21 cellular contexts compared by ENCODE assay signal in the genomic region with DNA sequence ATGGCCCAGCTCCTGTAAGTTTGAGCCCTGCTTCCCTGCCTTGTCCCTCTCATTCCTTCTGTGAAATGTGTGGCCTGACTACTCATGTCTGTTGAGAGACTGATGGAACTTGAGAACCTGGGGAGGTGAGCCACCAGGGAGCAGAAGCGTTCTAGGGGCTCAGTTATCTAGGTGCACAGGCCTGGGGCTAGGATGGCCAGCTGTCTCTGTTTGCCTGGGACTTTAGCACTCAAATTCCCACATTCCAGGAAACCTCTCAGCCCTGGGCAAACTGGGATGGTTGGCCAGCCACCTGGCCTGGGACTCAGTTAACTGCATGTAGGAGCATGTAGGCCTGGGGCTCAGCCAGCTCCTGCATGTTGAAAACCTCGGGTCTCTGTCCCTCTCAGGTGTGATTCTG. TPM values are rescaled to one million over a fixed set of nuclear protein-coding genes. Genes with fewer than 3 reads are reported as not detected.
"Had no signal": no experiment of that assay in that cellular context is flagged by ENCODE, and none has a peak within 500 bp of the region (broad histone marks: within the 10 kb centered on the region; RNA-seq: fewer than 3 reads in every experiment).

No MANE protein-coding gene starts in this region.

- H3K27me3 ChIP-seq: ascending aorta, transverse colon, uterus had no signal

- H3K36me3 ChIP-seq: ascending aorta, esophagus muscularis mucosa, suprapubic skin, transverse colon, uterus had no signal

- H3K4me1 ChIP-seq: ascending aorta, suprapubic skin, uterus had no signal

- H3K4me3 ChIP-seq: ascending aorta, esophagus muscularis mucosa, suprapubic skin, transverse colon, uterus had no signal

- H3K9me3 ChIP-seq: ascending aorta, esophagus muscularis mucosa, suprapubic skin, transverse colon, uterus had no signal

- H3K4me3 Mint-ChIP-seq: activated T-cell treated with anti-CD3 and anti-CD28 coated beads, Interleukin-2, amount 50 U/mL, for 72 hours; immature natural killer cell; natural killer cell; stimulated activated naive CD8-positive, alpha-beta T cell treated with anti-CD3 and anti-CD28 coated beads, Interleukin-15, Interleukin-2, amounts not matched to agents 100 ng/mL and 50 ng/mL, for 24 hours had no signal

- H3K36me3 Mint-ChIP-seq: immature natural killer cell, natural killer cell had no signal

- H3K9me3 Mint-ChIP-seq: activated T-cell treated with anti-CD3 and anti-CD28 coated beads, Interleukin-2, amount 50 U/mL, for 72 hours; immature natural killer cell; natural killer cell; stimulated activated naive CD8-positive, alpha-beta T cell treated with anti-CD3 and anti-CD28 coated beads, Interleukin-15, Interleukin-2, amounts not matched to agents 100 ng/mL and 50 ng/mL, for 24 hours had no signal

- H3K27ac ChIP-seq: ascending aorta, esophagus muscularis mucosa, suprapubic skin, transverse colon, uterus had no signal

- H3K27ac Mint-ChIP-seq: activated T-cell treated with anti-CD3 and anti-CD28 coated beads, Interleukin-2, amount 50 U/mL, for 72 hours; immature natural killer cell; natural killer cell; stimulated activated naive CD8-positive, alpha-beta T cell treated with anti-CD3 and anti-CD28 coated beads, Interleukin-15, Interleukin-2, amounts not matched to agents 100 ng/mL and 50 ng/mL, for 24 hours had no signal

- H3K4me1 Mint-ChIP-seq: immature natural killer cell, natural killer cell had no signal

- ATAC-seq: activated CD4-positive, CD25-positive, alpha-beta regulatory T cell treated with anti-CD3 and anti-CD28 coated beads, Interleukin-2, amount 50 U/mL, for 24 hours; activated T-cell treated with anti-CD3 and anti-CD28 coated beads, Interleukin-2, amount 50 U/mL, for 72 hours; natural killer cell had no signal

- H3K27me3 Mint-ChIP-seq: stimulated activated naive CD8-positive, alpha-beta T cell treated with anti-CD3 and anti-CD28 coated beads, Interleukin-15, Interleukin-2, amounts not matched to agents 100 ng/mL and 50 ng/mL, for 24 hours had no signal

- FAIRE-seq: small intestine had no signal

- DNase-seq: activated CD4-positive, alpha-beta T cell treated with anti-CD3 and anti-CD28 coated beads, Interleukin-2, amount 50 U/mL, for 1 hour; activated effector memory CD4-positive, alpha-beta T cell treated with anti-CD3 and anti-CD28 coated beads, Interleukin-2, amount 50 U/mL, for 16 hours; activated naive CD4-positive, alpha-beta T cell treated with anti-CD3 and anti-CD28 coated beads, Interleukin-2, amount 50 U/mL, for 16 hours; activated T-cell treated with anti-CD3 and anti-CD28 coated beads, Interleukin-2, amount 50 U/mL, for 72 hours; effector CD4-positive, alpha-beta T cell; immature natural killer cell; natural killer cell; posterior cingulate gyrus; small intestine; stimulated activated CD4-positive, alpha-beta T cell treated with anti-CD3 and anti-CD28 coated beads, Interleukin-15, amount 100 ng/mL, for 24 hours; stimulated activated CD4-positive, alpha-beta T cell treated with anti-CD3 and anti-CD28 coated beads, Interleukin-2, amount 100 ng/mL, for 48 hours; transverse colon; uterus had no signal

RNA-seq across cellular contexts. Expression of a gene that starts 9.3 kb away (rescaled TPM):
- total RNA-seq: activated CD8-positive, alpha-beta memory T cell treated with anti-CD3 and anti-CD28 coated beads for 36 hours; activated T-cell treated with anti-CD3 and anti-CD28 coated beads, Interleukin-2, amount 50 U/mL, for 72 hours; esophagus muscularis mucosa; mesenteric fat pad; natural killer cell had no signal

RNA-seq across cellular contexts. Expression of a gene that starts 37.3 kb away (rescaled TPM):
- total RNA-seq: natural killer cell; T-helper 1 cell treated with Interleukin-12 subunit alpha and Interleukin-12 subunit beta and Interleukin-4 antibody, amounts not matched to agents 30 ng/mL and 1 ng/mL, for 36 hours had no signal
